Comparison of ENCODE assay signal across 1 cellular context in genomic region chr22:26756675-26757293, GRCh38.
TF ChIP-seq lines count a peak whose summit lies in the region.

No MANE protein-coding gene starts in this region.

TF ChIP-seq in HepG2, 621 proteins besides CTCF, POLR2A, EP300 and RAD21 (continued from another document and continues in another):
- TF ChIP-seq ARID4A (CRISPR knock-in tag; IDR thresholded peaks at IDR 0.05; ENCODE audit: borderline replicate concordance) (no peak), TCF7L2 (IDR thresholded peaks at IDR 0.05; ENCODE audit: low read depth, low read length) (no peak), SMC3 (IDR thresholded peaks at IDR 0.05; ENCODE audit: low read length) (peak; percentile 15; the same call in 1 of the 2 replicates), PATZ1 (CRISPR knock-in tag; IDR thresholded peaks at IDR 0.05) (peak; percentile 47; the same call in 1 of the 2 replicates), ATF6 (CRISPR knock-in tag; conservative IDR thresholded peaks at IDR 0.05) (no peak), ZNF3 (CRISPR knock-in tag; IDR thresholded peaks at IDR 0.05) (no peak), RNF2 (conservative IDR thresholded peaks at IDR 0.05; ENCODE audit: low read depth) (no peak), IRF1 (CRISPR knock-in tag; IDR thresholded peaks at IDR 0.05; ENCODE audit: low read depth) (no peak), MAFK (conservative IDR thresholded peaks at IDR 0.05 in 1 of 2, IDR thresholded peaks at IDR 0.05 in 1 of 2; ENCODE audit: low read length in 2 of 2) (no peak), ZSCAN20 (CRISPR knock-in tag; IDR thresholded peaks at IDR 0.05; ENCODE audit: borderline replicate concordance) (no peak), ZNF282 (IDR thresholded peaks at IDR 0.05; ENCODE audit: partially characterized antibody) (no peak), FOXA1 (IDR thresholded peaks at IDR 0.05) (no peak), FOXA1 (CRISPR knock-in tag; IDR thresholded peaks at IDR 0.05) (peak; percentile 28; the same call in 1 of the 2 replicates), ARID3A (IDR thresholded peaks at IDR 0.05; ENCODE audit: low read depth, low read length) (no peak), CREBL2 (CRISPR knock-in tag; IDR thresholded peaks at IDR 0.05; ENCODE audit: borderline replicate concordance) (no peak), ZNF24 (IDR thresholded peaks at IDR 0.05) (no peak), STAT6 (CRISPR knock-in tag; IDR thresholded peaks at IDR 0.05; ENCODE audit: borderline replicate concordance) (no peak), TSC22D2 (CRISPR knock-in tag; IDR thresholded peaks at IDR 0.05; ENCODE audit: borderline replicate concordance) (no peak), CEBPG (CRISPR knock-in tag; IDR thresholded peaks at IDR 0.05) (no peak), ZNF333 (CRISPR knock-in tag; IDR thresholded peaks at IDR 0.05; ENCODE audit: borderline replicate concordance) (no peak), CBFB (CRISPR knock-in tag; IDR thresholded peaks at IDR 0.05) (no peak), MAZ (IDR thresholded peaks at IDR 0.05; ENCODE audit: borderline replicate concordance, low read depth, low read length) (peak; percentile 53; the same call in 1 of the 2 replicates), MAZ (CRISPR knock-in tag; IDR thresholded peaks at IDR 0.05; ENCODE audit: low read depth) (no peak), GATAD2A (CRISPR knock-in tag; IDR thresholded peaks at IDR 0.05) (no peak), STAG1 (CRISPR knock-in tag; IDR thresholded peaks at IDR 0.05) (peak; percentile 86), ZNF672 (CRISPR knock-in tag; IDR thresholded peaks at IDR 0.05) (no peak), MTF1 (CRISPR knock-in tag; IDR thresholded peaks at IDR 0.05) (no peak), LBX2 (CRISPR knock-in tag; IDR thresholded peaks at IDR 0.05; ENCODE audit: borderline replicate concordance) (no peak), ZNF276 (CRISPR knock-in tag; IDR thresholded peaks at IDR 0.05; ENCODE audit: low read depth) (no peak), XRCC5 (optimal IDR thresholded peaks at IDR 0.05; ENCODE audit: low read length) (peak; percentile 52), SOX13 (IDR thresholded peaks at IDR 0.05) (no peak), SOX13 (CRISPR knock-in tag; conservative IDR thresholded peaks at IDR 0.05 in 1 of 2, IDR thresholded peaks at IDR 0.05 in 1 of 2) (no peak), NFIB (CRISPR knock-in tag; IDR thresholded peaks at IDR 0.05; ENCODE audit: borderline replicate concordance) (no peak), ZMAT5 (CRISPR knock-in tag; IDR thresholded peaks at IDR 0.05; ENCODE audit: borderline replicate concordance, low read depth) (no peak), ZBTB33 (CRISPR knock-in tag; IDR thresholded peaks at IDR 0.05) (peak; percentile 29; the same call in 1 of the 2 replicates)
